8 cellular contexts compared by ENCODE assay signal in genomic region chr7:69739906-69740545, GRCh38.
DNase-seq lines count a peak whose midpoint lies in the region; ATAC-seq and TF ChIP-seq lines count a peak whose summit lies in the region.

No MANE protein-coding gene starts in this region.

- H3K27me3 ChIP-seq in BE2C = no peaks in the 10 kb centered on the region; the same call in 1 of the 2 replicates
- no peaks in the 10 kb centered on the region for H3K27me3 ChIP-seq in body of pancreas
- H3K27me3 ChIP-seq in ovary = no peaks in the 10 kb centered on the region

- CTCF ChIA-PET in activated CD4-positive, alpha-beta T cell treated with anti-CD3 and anti-CD28 coated beads, Interleukin-2, amount 10 ng/mL, durations not matched to agents 7 days and 5 days (lab: Charles Lee) = no interaction called here

- WGBS in body of pancreas, 2 donors = 52 to 75% methylated on average over 2 to 4 of the region's 4 CpGs
- WGBS in ovary, 3 donors = 66 to 70% (median 68%) methylated on average over 4 of the region's 4 CpGs

- no peak for TF ChIP-seq EP300 in ovary (IDR thresholded peaks at IDR 0.05)

- H3K36me3 Mint-ChIP-seq in activated CD4-positive, alpha-beta T cell treated with anti-CD3 and anti-CD28 coated beads, Interleukin-2, amount 10 ng/mL, durations not matched to agents 7 days and 5 days (ENCODE audit: low read depth) = no peaks in the 10 kb centered on the region

- peak; percentile 92 for DNase-seq in BE2C
- peak in 3 of 4 donors; percentile 13 to 27 (median 19) for DNase-seq in body of pancreas
- peak in 3 of 5 donors; percentile 25 to 44 (median 34) for DNase-seq in ovary
- DNase-seq in NCI-H146 (lab: John Stamatoyannopoulos, UW) = no peak
- DNase-seq in activated CD4-positive, alpha-beta T cell treated with anti-CD3 and anti-CD28 coated beads, Interleukin-2, amount 10 ng/mL, durations not matched to agents 7 days and 5 days = no peak
- no peak for DNase-seq in dedifferentiated amniotic fluid mesenchymal stem cell (ENCODE audit: extremely low spot score)

- H3K27ac ChIP-seq in body of pancreas = no peak overlapping the region
- H3K27ac ChIP-seq in ovary = no peak overlapping the region

- intact Hi-C loops in body of pancreas (cut with DNase I) = no loop called here
- intact Hi-C loops in ovary (cut with DNase I) = no loop called here

- H3K4me3 Mint-ChIP-seq in activated CD4-positive, alpha-beta T cell treated with anti-CD3 and anti-CD28 coated beads, Interleukin-2, amount 10 ng/mL, durations not matched to agents 7 days and 5 days = no peak overlapping the region

- H3K36me3 ChIP-seq in BE2C (no peaks in the 10 kb centered on the region), body of pancreas (replicated peaks in 1 of 2; ENCODE audit: insufficient read depth in 1 of 2, low read depth in 2 of 2) (no peaks in the 10 kb centered on the region), ovary (no peaks in the 10 kb centered on the region)

- H3K4me1 Mint-ChIP-seq in activated CD4-positive, alpha-beta T cell treated with anti-CD3 and anti-CD28 coated beads, Interleukin-2, amount 10 ng/mL, durations not matched to agents 7 days and 5 days = peaks cover 14% of the 10 kb centered on the region

- H3K27me3 Mint-ChIP-seq in activated CD4-positive, alpha-beta T cell treated with anti-CD3 and anti-CD28 coated beads, Interleukin-2, amount 10 ng/mL, durations not matched to agents 7 days and 5 days = peaks cover 2% of the 10 kb centered on the region

- H3K4me3 ChIP-seq in BE2C (ENCODE audit: low read depth, low read length) (peak overlapping the region; percentile 25), body of pancreas (no peak overlapping the region), ovary (no peak overlapping the region)

- H3K9me3 ChIP-seq in BE2C (no peaks in the 10 kb centered on the region), body of pancreas (no peaks in the 10 kb centered on the region), ovary (no peaks in the 10 kb centered on the region)

- H3K27ac Mint-ChIP-seq in activated CD4-positive, alpha-beta T cell treated with anti-CD3 and anti-CD28 coated beads, Interleukin-2, amount 10 ng/mL, durations not matched to agents 7 days and 5 days = no peak overlapping the region

- ATAC-seq in GM19351 (IDR thresholded peaks at IDR 0.05; ENCODE audit: unreplicated experiment) (peak; percentile 59), HG03354 (IDR thresholded peaks at IDR 0.05; ENCODE audit: poor library complexity, severe bottlenecking, unreplicated experiment) (peak; percentile 48), body of pancreas (no peak)

- H3K4me1 ChIP-seq in BE2C (peaks cover 51% of the 10 kb centered on the region), body of pancreas (peaks cover 23% of the 10 kb centered on the region), ovary (ENCODE audit: insufficient read depth) (peaks cover 7% of the 10 kb centered on the region)

- TF ChIP-seq POLR2A in body of pancreas (IDR thresholded peaks at IDR 0.05) (no peak), ovary (IDR thresholded peaks at IDR 0.05) (no peak)

- TF ChIP-seq CTCF in BE2C (IDR thresholded peaks at IDR 0.05; ENCODE audit: low read depth, low read length) (no peak), body of pancreas (IDR thresholded peaks at IDR 0.05) (no peak), ovary (IDR thresholded peaks at IDR 0.05) (no peak)

- POLR2A ChIA-PET in activated CD4-positive, alpha-beta T cell treated with anti-CD3 and anti-CD28 coated beads, Interleukin-2, amount 10 ng/mL, durations not matched to agents 7 days and 5 days (lab: Charles Lee) = no interaction called here

- no peaks in the 10 kb centered on the region for H3K9me3 Mint-ChIP-seq in activated CD4-positive, alpha-beta T cell treated with anti-CD3 and anti-CD28 coated beads, Interleukin-2, amount 10 ng/mL, durations not matched to agents 7 days and 5 days

Comparison
In these comparisons a context has a peak if more than half of its experiments do, and no peak if none do; other contexts are left out.
1. DNase-seq: peak in BE2C (single experiment), body of pancreas (3 of 4) and ovary (3 of 5); none in NCI-H146 (single experiment), activated CD4-positive, alpha-beta T cell treated with anti-CD3 and anti-CD28 coated beads, Interleukin-2, amount 10 ng/mL, durations not matched to agents 7 days and 5 days (single experiment) and dedifferentiated amniotic fluid mesenchymal stem cell (single experiment).